17 cellular contexts compared by ENCODE assay signal in genomic region chr7:47551550-47552121, GRCh38. TPM values are rescaled to one million over a fixed set of nuclear protein-coding genes. Genes with fewer than 3 reads are reported as not detected.
DNase-seq lines count a peak whose midpoint lies in the region; ATAC-seq and TF ChIP-seq lines count a peak whose summit lies in the region.
"Had no signal": no experiment of that assay in that cellular context is flagged by ENCODE, and none has a peak within 500 bp of the region (broad histone marks: within the 10 kb centered on the region; RNA-seq: fewer than 3 reads in every experiment).

No MANE protein-coding gene starts in this region.

- TF ChIP-seq POLR2A in tibial nerve (IDR thresholded peaks at IDR 0.05), result no peak

- 44 to 58% methylated on average over 9 of the region's 9 CpGs for WGBS in tibial nerve, 2 donors

- TF ChIP-seq CTCF in fibroblast of the aortic adventitia (IDR thresholded peaks at IDR 0.05; ENCODE audit: insufficient read depth, low read length), result no peak
- no peak for TF ChIP-seq CTCF in nephron (IDR thresholded peaks at IDR 0.05; ENCODE audit: unreplicated experiment in 3 of 3)
- TF ChIP-seq CTCF in tibial nerve (IDR thresholded peaks at IDR 0.05), result no peak

- H3K9me3 ChIP-seq in tibial nerve, result no peaks in the 10 kb centered on the region
- H3K9me3 ChIP-seq: pancreas had no signal

- H3K4me3 Mint-ChIP-seq in IgD-negative memory B cell (peak overlapping the region in 1 of 4 donors; percentile 38), nephron (no peak overlapping the region)
- H3K4me3 Mint-ChIP-seq: activated CD4-positive, alpha-beta memory T cell treated with anti-CD3 and anti-CD28 coated beads for 36 hours; activated naive CD8-positive, alpha-beta T cell treated with anti-CD3 and anti-CD28 coated beads, Interleukin-2, amount 10 ng/mL, durations not matched to agents 7 days and 5 days had no signal

- H3K4me3 ChIP-seq in fibroblast of the aortic adventitia (ENCODE audit: low read depth, low read length) (no peak overlapping the region), tibial nerve (no peak overlapping the region)
- H3K4me3 ChIP-seq: pancreas, smooth muscle cell had no signal

- H3K27ac Mint-ChIP-seq in IgD-negative memory B cell (peak overlapping the region in 2 of 3 donors; percentile 46 to 64), nephron (peak overlapping the region; percentile 32 to 85 (median 61))
- H3K27ac Mint-ChIP-seq: activated CD4-positive, alpha-beta memory T cell treated with anti-CD3 and anti-CD28 coated beads for 36 hours; activated naive CD8-positive, alpha-beta T cell treated with anti-CD3 and anti-CD28 coated beads, Interleukin-2, amount 10 ng/mL, durations not matched to agents 7 days and 5 days had no signal

- H3K27me3 Mint-ChIP-seq in IgD-negative memory B cell (no peaks in the 10 kb centered on the region), nephron (ENCODE audit: low read depth) (no peaks in the 10 kb centered on the region)
- H3K27me3 Mint-ChIP-seq: activated CD4-positive, alpha-beta memory T cell treated with anti-CD3 and anti-CD28 coated beads for 36 hours had no signal

- peak overlapping the region in 2 of 4 donors; percentile 64 to 65 for H3K27ac ChIP-seq in tibial nerve
- H3K27ac ChIP-seq: pancreas had no signal

- H3K4me1 ChIP-seq in tibial nerve, result peaks cover 0 to 51% (median 18%) of the 10 kb centered on the region in 4 donors
- H3K4me1 ChIP-seq: pancreas had no signal

- DNase-seq in fibroblast of the aortic adventitia (ENCODE audit: low read depth) (peak; percentile 55), tibial nerve (ENCODE audit: low spot score in 2 of 2) (peak; percentile 47 to 48), SIG-M5 treated with dmso at 0.1 percent for 504 hours (lab: John Stamatoyannopoulos, UW; ENCODE audit: unreplicated experiment) (no peak)
- no peak for DNase-seq in stimulated activated CD4-positive, alpha-beta T cell treated with anti-CD3 and anti-CD28 coated beads, Interleukin-15, amount 100 ng/mL, for 24 hours
- DNase-seq: activated CD4-positive, alpha-beta memory T cell treated with anti-CD3 and anti-CD28 coated beads for 36 hours; activated naive CD8-positive, alpha-beta T cell treated with anti-CD3 and anti-CD28 coated beads, Interleukin-2, amount 10 ng/mL, durations not matched to agents 7 days and 5 days; activated T-cell treated with anti-CD3 and anti-CD28 coated beads, Interleukin-2, amount 50 U/mL, for 48 hours; caudate nucleus; NCI-H1436 treated with DMSO at 0.1 percent for 48 hours; pancreas; T-helper 1 cell had no signal

- ATAC-seq in HG03520 (IDR thresholded peaks at IDR 0.05; ENCODE audit: unreplicated experiment) (no peak), HG03354 (IDR thresholded peaks at IDR 0.05; ENCODE audit: poor library complexity, severe bottlenecking, unreplicated experiment) (no peak)
- ATAC-seq: HCT116 had no signal

- H3K9me3 Mint-ChIP-seq in IgD-negative memory B cell (peaks cover 0 to 2% (median 0%) of the 10 kb centered on the region in 3 donors), nephron (peaks cover 7% of the 10 kb centered on the region)
- H3K9me3 Mint-ChIP-seq: activated CD4-positive, alpha-beta memory T cell treated with anti-CD3 and anti-CD28 coated beads for 36 hours had no signal

- peaks cover 0 to 17% (median 0%) of the 10 kb centered on the region in 3 donors for H3K36me3 ChIP-seq in tibial nerve
- H3K36me3 ChIP-seq: pancreas had no signal

- TF ChIP-seq EP300 in tibial nerve (IDR thresholded peaks at IDR 0.05), result peak in 1 of 2 donors; percentile 22

- H3K4me1 Mint-ChIP-seq in IgD-negative memory B cell, result peaks cover 26 to 41% (median 32%) of the 10 kb centered on the region in 3 donors
- H3K4me1 Mint-ChIP-seq in nephron, result peaks cover 38% of the 10 kb centered on the region
- H3K4me1 Mint-ChIP-seq: activated naive CD8-positive, alpha-beta T cell treated with anti-CD3 and anti-CD28 coated beads, Interleukin-2, amount 10 ng/mL, durations not matched to agents 7 days and 5 days had no signal

- peaks cover 5% of the 10 kb centered on the region for H3K36me3 Mint-ChIP-seq in IgD-negative memory B cell
- H3K36me3 Mint-ChIP-seq in nephron (ENCODE audit: low read depth), result peaks cover 27% of the 10 kb centered on the region
- H3K36me3 Mint-ChIP-seq: activated CD4-positive, alpha-beta memory T cell treated with anti-CD3 and anti-CD28 coated beads for 36 hours; activated naive CD8-positive, alpha-beta T cell treated with anti-CD3 and anti-CD28 coated beads, Interleukin-2, amount 10 ng/mL, durations not matched to agents 7 days and 5 days had no signal

- no peaks in the 10 kb centered on the region for H3K27me3 ChIP-seq in tibial nerve
- H3K27me3 ChIP-seq: pancreas had no signal

RNA-seq across cellular contexts. Expression of gene TNS3, which starts 30.3 kb away (rescaled TPM):
- polyA plus RNA-seq in IgD-negative memory B cell, result 12.5 TPM
- 7.1 and 28.3 TPM in 2 replicates for total RNA-seq in fibroblast of the aortic adventitia (ENCODE audit: low replicate concordance)
- 100 to 1,000 TPM; 118 to 142 (median 133) TPM for total RNA-seq in tibial nerve

Comparison
In these comparisons a context has a peak if more than half of its experiments do, and no peak if none do; other contexts are left out.
1. DNase-seq: peak in fibroblast of the aortic adventitia (single experiment) and tibial nerve (2 of 2); none in SIG-M5 treated with dmso at 0.1 percent for 504 hours (single experiment) and stimulated activated CD4-positive, alpha-beta T cell treated with anti-CD3 and anti-CD28 coated beads, Interleukin-15, amount 100 ng/mL, for 24 hours (single experiment).